25 cellular contexts compared by ENCODE assay signal in genomic region chr7:80977751-80978150, GRCh38. TPM values are rescaled to one million over a fixed set of nuclear protein-coding genes. Genes with fewer than 3 reads are reported as not detected.
"Had no signal": no experiment of that assay in that cellular context is flagged by ENCODE, and none has a peak within 500 bp of the region (broad histone marks: within the 10 kb centered on the region; RNA-seq: fewer than 3 reads in every experiment).

No MANE protein-coding gene starts in this region.

- H3K4me3 ChIP-seq: K562, SJSA1, SK-N-MC had no signal

- H3K36me3 ChIP-seq: SJSA1 had no signal

- H3K4me1 ChIP-seq: SJSA1 had no signal

- H3K27me3 ChIP-seq: SJSA1 had no signal

- H3K27ac ChIP-seq: KMS-11, SJSA1, SK-N-MC had no signal

- DNase-seq: Kasumi-1; MM.1S; NCI-H1092 treated with DMSO at 0.1 percent for 48 hours; NCI-H1436; NCI-H187; NCI-H2029; NCI-H2081 treated with DMSO at 0.1 percent for 48 hours; NCI-H2171; NCI-H226; NCI-H446; NCI-H510A; NCI-H524 treated with DMSO at 0.1 percent for 48 hours; NCI-H69; NCI-H774; NK-92 treated with Interleukin-12 subunit alpha and Interleukin-12 subunit beta, amount 100 ng/mL, for 24 hours; PC-3; Right ventricle myocardium superior; RPMI8226; SIG-M5 had no signal

- ATAC-seq: K562, PC-3 had no signal

RNA-seq across cellular contexts. Expression of gene SEMA3C, which starts 58.9 kb away (rescaled TPM):
- total RNA-seq: OCI-LY7 had no signal
- polyA plus RNA-seq: IgD-negative memory B cell had no signal
